ENCODE assay signal across 1 cellular context in the genomic region with DNA sequence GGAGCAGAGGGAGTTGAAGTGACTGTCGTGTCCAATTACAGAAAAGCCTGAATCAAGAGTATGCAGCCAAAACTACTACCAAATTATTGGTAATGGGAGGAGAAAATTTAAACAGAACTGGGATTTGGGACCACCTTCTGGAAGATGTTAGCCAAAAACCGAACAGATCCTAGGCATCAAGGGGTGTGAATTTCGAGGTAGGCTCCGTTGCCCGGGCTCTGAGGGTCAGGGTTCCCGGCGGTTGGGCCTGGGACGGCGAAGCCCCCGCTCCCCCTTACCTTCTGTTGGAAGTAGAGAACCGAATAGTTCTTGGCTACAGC.
TF ChIP-seq lines count a peak whose summit lies in the region.

No MANE protein-coding gene starts in this region.

TF ChIP-seq in GM12878, 131 proteins besides CTCF, POLR2A, EP300 and RAD21:
- TF ChIP-seq NRF1 (conservative IDR thresholded peaks at IDR 0.05; ENCODE audit: low read depth, low read length) (0 out of 2 replicates have a peak, but pooled peaks have one; percentile 0), ZNF207 (IDR thresholded peaks at IDR 0.05; ENCODE audit: borderline replicate concordance) (no peak)
